22 cellular contexts compared by ENCODE assay signal in genomic region chr3:54550216-54550977, GRCh38.
"Had no signal": no experiment of that assay in that cellular context is flagged by ENCODE, and none has a peak within 500 bp of the region (broad histone marks: within the 10 kb centered on the region; RNA-seq: fewer than 3 reads in every experiment).

No MANE protein-coding gene starts in this region.

- H3K27ac Mint-ChIP-seq: activated CD4-positive, alpha-beta memory T cell treated with anti-CD3 and anti-CD28 coated beads, Interleukin-2, amount 10 ng/mL, durations not matched to agents 7 days and 5 days; activated T-helper 17 cell treated with anti-CD3 and anti-CD28 coated beads, Interleukin-2, amount 50 U/mL, for 72 hours; mesothelial cell of epicardium; nephron; stimulated activated naive CD8-positive, alpha-beta T cell treated with anti-CD3 and anti-CD28 coated beads, Interleukin-15, Interleukin-2, amounts not matched to agents 100 ng/mL and 50 ng/mL, for 24 hours had no signal

- H3K4me3 Mint-ChIP-seq: activated CD4-positive, alpha-beta memory T cell treated with anti-CD3 and anti-CD28 coated beads, Interleukin-2, amount 10 ng/mL, durations not matched to agents 7 days and 5 days; activated T-helper 17 cell treated with anti-CD3 and anti-CD28 coated beads, Interleukin-2, amount 50 U/mL, for 72 hours; mesothelial cell of epicardium; nephron; stimulated activated naive CD8-positive, alpha-beta T cell treated with anti-CD3 and anti-CD28 coated beads, Interleukin-15, Interleukin-2, amounts not matched to agents 100 ng/mL and 50 ng/mL, for 24 hours had no signal

- H3K36me3 Mint-ChIP-seq: brain, mesothelial cell of epicardium had no signal

- ATAC-seq: activated T-helper 17 cell treated with anti-CD3 and anti-CD28 coated beads, Interleukin-2, amount 50 U/mL, for 72 hours; left lobe of liver had no signal

- H3K27me3 ChIP-seq: right atrium auricular region, suprapubic skin, transverse colon, uterus had no signal

- H3K9me3 Mint-ChIP-seq: brain, mesothelial cell of epicardium, nephron had no signal

- DNase-seq: activated CD4-positive, alpha-beta memory T cell treated with anti-CD3 and anti-CD28 coated beads, Interleukin-2, amount 10 ng/mL, durations not matched to agents 7 days and 5 days; activated CD4-positive, alpha-beta T cell treated with anti-CD3 and anti-CD28 coated beads for 48 hours; activated CD4-positive, CD25-positive, alpha-beta regulatory T cell; activated naive CD4-positive, alpha-beta T cell treated with Interleukin-2 at 50 U/mL for 16 hours; activated T-cell treated with anti-CD3 and anti-CD28 coated beads, Interleukin-2, amount 50 U/mL, for 1 hour; foreskin fibroblast; glutamatergic neuron; hippocampal formation; nucleus accumbens; T-helper 9 cell; transverse colon; uterus had no signal

- H3K4me3 ChIP-seq: prostate gland, right atrium auricular region, suprapubic skin, transverse colon, uterus had no signal

- H3K9me3 ChIP-seq: prostate gland, right atrium auricular region, suprapubic skin, transverse colon, uterus had no signal

- H3K36me3 ChIP-seq: prostate gland, right atrium auricular region, suprapubic skin, transverse colon, uterus had no signal

- H3K27ac ChIP-seq: epithelial cell of prostate, prostate gland, right atrium auricular region, suprapubic skin, transverse colon, uterus had no signal

- H3K4me1 Mint-ChIP-seq: activated CD4-positive, alpha-beta memory T cell treated with anti-CD3 and anti-CD28 coated beads, Interleukin-2, amount 10 ng/mL, durations not matched to agents 7 days and 5 days; activated T-helper 17 cell treated with anti-CD3 and anti-CD28 coated beads, Interleukin-2, amount 50 U/mL, for 72 hours had no signal

- H3K27me3 Mint-ChIP-seq: activated CD4-positive, alpha-beta memory T cell treated with anti-CD3 and anti-CD28 coated beads, Interleukin-2, amount 10 ng/mL, durations not matched to agents 7 days and 5 days had no signal

- H3K4me1 ChIP-seq: prostate gland, right atrium auricular region, suprapubic skin, transverse colon, uterus had no signal
